1 cellular context compared by ENCODE assay signal in genomic region chr10:84138478-84139125, GRCh38.
TF ChIP-seq lines count a peak whose summit lies in the region.

No MANE protein-coding gene starts in this region.

TF ChIP-seq in K562, 482 proteins besides CTCF, POLR2A, EP300 and RAD21 (continued from another document and continues in another):
- TF ChIP-seq ZNF592 (IDR thresholded peaks at IDR 0.05) (peak; percentile 49), ZNF133 (CRISPR knock-in tag; IDR thresholded peaks at IDR 0.05) (no peak), NEUROD1 (IDR thresholded peaks at IDR 0.05; ENCODE audit: borderline replicate concordance, low read depth, low read length, partially characterized antibody) (no peak), RREB1 (CRISPR knock-in tag; IDR thresholded peaks at IDR 0.05) (no peak), MCM3 (IDR thresholded peaks at IDR 0.05) (no peak), NKRF (IDR thresholded peaks at IDR 0.05; ENCODE audit: borderline replicate concordance) (no peak), RCOR1 (IDR thresholded peaks at IDR 0.05; ENCODE audit: borderline replicate concordance in 1 of 2, low read depth in 2 of 2, low read length in 2 of 2) (0 out of 4 replicates have a peak, but pooled peaks of 1 of the 2 experiments have one; percentile 2), ZNF583 (CRISPR knock-in tag; IDR thresholded peaks at IDR 0.05) (no peak), HMG20A (CRISPR knock-in tag; conservative IDR thresholded peaks at IDR 0.05) (no peak; the same call in 1 of the 2 replicates), THRAP3 (IDR thresholded peaks at IDR 0.05; ENCODE audit: borderline replicate concordance) (peak; percentile 67; the same call in 1 of the 2 replicates), EP400 (IDR thresholded peaks at IDR 0.05) (no peak), NCOA2 (IDR thresholded peaks at IDR 0.05; ENCODE audit: partially characterized antibody in 2 of 2) (no peak), ZNF589 (CRISPR knock-in tag; IDR thresholded peaks at IDR 0.05; ENCODE audit: low read depth) (no peak), ZNF12 (CRISPR knock-in tag; IDR thresholded peaks at IDR 0.05) (no peak), RFX7 (CRISPR knock-in tag; IDR thresholded peaks at IDR 0.05) (no peak), ARNT (IDR thresholded peaks at IDR 0.05) (peak in 1 of 2 experiments; percentile 88; a peak in 1 of 4 replicates), ZNF253 (CRISPR knock-in tag; conservative IDR thresholded peaks at IDR 0.05) (no peak), DACH1 (IDR thresholded peaks at IDR 0.05; ENCODE audit: partially characterized antibody) (no peak), ARID3A (IDR thresholded peaks at IDR 0.05; ENCODE audit: borderline replicate concordance, low read depth, low read length) (no peak), HLTF (IDR thresholded peaks at IDR 0.05) (no peak), HBP1 (CRISPR knock-in tag; IDR thresholded peaks at IDR 0.05) (no peak), CREBBP (IDR thresholded peaks at IDR 0.05; ENCODE audit: low read depth, low read length) (no peak), DNMT1 (IDR thresholded peaks at IDR 0.05) (no peak), PREB (CRISPR knock-in tag; IDR thresholded peaks at IDR 0.05) (no peak)
- TF ChIP-seq, protein P1, sequence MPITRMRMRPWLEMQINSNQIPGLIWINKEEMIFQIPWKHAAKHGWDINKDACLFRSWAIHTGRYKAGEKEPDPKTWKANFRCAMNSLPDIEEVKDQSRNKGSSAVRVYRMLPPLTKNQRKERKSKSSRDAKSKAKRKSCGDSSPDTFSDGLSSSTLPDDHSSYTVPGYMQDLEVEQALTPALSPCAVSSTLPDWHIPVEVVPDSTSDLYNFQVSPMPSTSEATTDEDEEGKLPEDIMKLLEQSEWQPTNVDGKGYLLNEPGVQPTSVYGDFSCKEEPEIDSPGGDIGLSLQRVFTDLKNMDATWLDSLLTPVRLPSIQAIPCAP (CRISPR knock-in tag; IDR thresholded peaks at IDR 0.05; ENCODE audit: borderline replicate concordance): no peak
- TF ChIP-seq, protein P2, sequence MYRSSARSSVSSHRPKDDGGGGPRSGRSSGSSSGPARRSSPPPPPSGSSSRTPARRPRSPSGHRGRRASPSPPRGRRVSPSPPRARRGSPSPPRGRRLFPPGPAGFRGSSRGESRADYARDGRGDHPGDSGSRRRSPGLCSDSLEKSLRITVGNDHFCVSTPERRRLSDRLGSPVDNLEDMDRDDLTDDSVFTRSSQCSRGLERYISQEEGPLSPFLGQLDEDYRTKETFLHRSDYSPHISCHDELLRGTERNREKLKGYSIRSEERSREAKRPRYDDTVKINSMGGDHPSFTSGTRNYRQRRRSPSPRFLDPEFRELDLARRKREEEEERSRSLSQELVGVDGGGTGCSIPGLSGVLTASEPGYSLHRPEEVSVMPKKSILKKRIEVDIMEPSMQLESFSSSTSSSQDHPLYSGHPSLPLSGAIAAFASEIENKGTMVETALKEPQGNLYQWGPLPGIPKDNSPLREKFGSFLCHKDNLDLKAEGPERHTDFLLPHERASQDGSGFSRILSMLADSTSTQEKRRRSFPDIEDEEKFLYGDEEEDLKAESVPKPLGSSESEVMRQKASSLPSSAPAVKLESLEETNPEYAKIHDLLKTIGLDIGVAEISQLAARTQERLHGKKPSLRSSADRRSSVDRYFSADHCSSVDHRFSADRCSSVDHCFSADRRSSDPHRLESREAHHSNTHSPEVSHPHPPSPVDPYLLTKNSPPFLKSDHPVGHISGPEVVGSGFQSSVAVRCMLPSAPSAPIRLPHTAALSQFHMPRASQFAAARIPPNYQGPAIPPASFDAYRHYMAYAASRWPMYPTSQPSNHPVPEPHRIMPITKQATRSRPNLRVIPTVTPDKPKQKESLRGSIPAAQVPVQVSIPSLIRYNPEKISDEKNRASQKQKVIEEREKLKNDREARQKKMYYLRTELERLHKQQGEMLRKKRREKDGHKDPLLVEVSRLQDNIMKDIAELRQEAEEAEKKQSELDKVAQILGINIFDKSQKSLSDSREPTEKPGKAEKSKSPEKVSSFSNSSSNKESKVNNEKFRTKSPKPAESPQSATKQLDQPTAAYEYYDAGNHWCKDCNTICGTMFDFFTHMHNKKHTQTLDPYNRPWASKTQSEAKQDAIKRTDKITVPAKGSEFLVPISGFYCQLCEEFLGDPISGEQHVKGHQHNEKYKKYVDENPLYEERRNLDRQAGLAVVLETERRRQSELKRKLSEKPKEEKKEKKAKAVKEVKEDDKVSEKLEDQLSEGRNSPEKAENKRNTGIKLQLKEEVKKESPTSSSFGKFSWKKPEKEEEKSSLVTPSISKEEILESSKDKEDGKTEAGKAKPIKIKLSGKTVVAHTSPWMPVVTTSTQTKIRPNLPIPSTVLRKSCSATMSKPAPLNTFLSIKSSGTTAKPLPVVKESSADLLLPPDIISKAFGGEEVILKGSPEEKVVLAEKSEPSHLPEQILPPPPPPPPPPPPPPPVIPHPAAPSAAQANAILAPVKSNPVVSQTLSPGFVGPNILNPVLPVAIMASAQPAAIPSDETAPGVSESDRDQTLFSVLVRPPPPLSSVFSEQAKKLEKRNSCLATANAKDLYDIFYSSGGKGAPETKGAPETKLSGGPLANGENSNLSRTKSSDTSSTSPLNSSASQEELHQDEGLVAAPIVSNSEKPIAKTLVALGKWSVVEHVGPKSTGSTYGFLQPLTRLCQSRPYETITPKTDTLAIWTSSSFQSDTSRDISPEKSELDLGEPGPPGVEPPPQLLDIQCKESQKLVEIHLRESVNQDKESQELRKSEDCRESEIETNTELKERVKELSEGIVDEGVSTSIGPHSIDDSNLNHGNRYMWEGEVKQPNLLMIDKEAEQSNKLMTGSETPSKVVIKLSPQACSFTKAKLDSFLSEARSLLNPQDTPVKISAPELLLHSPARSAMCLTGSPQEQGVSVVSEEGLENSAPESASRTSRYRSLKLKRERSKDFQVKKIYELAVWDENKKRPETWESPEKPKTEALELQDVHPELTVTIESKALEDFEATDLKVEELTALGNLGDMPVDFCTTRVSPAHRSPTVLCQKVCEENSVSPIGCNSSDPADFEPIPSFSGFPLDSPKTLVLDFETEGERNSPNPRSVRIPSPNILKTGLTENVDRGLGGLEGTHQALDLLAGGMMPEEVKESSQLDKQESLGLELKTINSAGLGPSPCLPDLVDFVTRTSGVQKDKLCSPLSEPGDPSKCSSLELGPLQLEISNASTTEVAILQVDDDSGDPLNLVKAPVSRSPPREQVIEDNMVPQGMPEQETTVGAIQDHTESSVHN (IDR thresholded peaks at IDR 0.05; ENCODE audit: borderline replicate concordance in 1 of 2, low read depth in 1 of 2): no peak
- TF ChIP-seq, protein P3, sequence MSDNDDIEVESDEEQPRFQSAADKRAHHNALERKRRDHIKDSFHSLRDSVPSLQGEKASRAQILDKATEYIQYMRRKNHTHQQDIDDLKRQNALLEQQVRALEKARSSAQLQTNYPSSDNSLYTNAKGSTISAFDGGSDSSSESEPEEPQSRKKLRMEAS (CRISPR knock-in tag; IDR thresholded peaks at IDR 0.05): no peak
